ENCODE assay signal across 17 cellular contexts in the genomic region with DNA sequence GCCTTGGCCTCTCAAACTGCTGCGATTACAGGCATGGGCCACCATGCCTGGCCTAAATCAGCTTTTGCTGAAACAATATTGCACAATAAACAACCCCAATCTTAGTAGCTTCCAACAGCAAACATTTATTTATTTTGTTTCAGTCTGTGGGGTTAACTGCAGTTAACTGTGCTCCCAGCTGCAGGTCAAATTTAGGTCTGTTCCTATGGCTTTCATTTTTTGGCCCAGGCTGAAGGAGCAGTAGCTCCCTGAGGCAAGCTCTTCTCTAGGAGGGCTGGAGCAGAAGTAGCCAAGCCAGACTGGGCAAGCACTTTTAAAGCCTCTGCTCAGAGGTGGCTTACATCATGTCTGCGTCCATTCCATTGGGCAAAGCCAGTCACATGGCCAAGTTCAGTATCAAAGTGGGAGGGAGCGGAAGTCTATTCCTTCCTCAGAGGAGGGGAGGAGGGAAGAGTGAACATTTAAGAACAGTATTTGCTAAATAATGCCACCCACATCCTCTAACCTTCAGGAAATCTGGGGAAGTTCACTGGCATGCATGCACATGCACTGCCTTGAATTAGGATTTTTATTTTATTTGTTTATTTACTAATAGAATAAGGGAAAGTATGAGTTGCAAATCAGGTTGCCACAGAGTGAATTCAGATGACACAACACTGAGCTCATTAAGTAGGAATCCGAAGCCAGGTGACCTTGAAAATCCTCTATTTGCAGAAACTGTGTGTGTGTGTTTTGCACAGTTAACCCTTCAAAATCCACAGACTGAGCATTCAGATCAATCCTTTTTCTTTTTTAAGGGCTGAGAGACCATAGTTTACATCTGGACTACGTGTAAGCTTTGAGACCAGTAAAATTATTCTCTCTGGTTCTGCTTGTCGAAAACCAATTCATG.
DNase-seq lines count a peak whose midpoint lies in the region; ATAC-seq and TF ChIP-seq lines count a peak whose summit lies in the region.
"Had no signal": no experiment of that assay in that cellular context is flagged by ENCODE, and none has a peak within 500 bp of the region (broad histone marks: within the 10 kb centered on the region; RNA-seq: fewer than 3 reads in every experiment).

No MANE protein-coding gene starts in this region.

- ATAC-seq in RWPE2 (ENCODE audit: low read depth) = peak; percentile 48
- peak; percentile 45 for ATAC-seq in left ventricle myocardium superior
- no peak for ATAC-seq in GM21825 (IDR thresholded peaks at IDR 0.05; ENCODE audit: unreplicated experiment)
- ATAC-seq: gastrocnemius medialis had no signal

- DNase-seq in NCI-H82 (lab: John Stamatoyannopoulos, UW) = peak; percentile 11
- no peak for DNase-seq in NCI-H82 treated with DMSO at 0.1 percent for 48 hours (lab: John Stamatoyannopoulos, UW; ENCODE audit: unreplicated experiment)
- DNase-seq in RWPE2 (ENCODE audit: low spot score) = no peak
- no peak for DNase-seq in left ventricle myocardium superior
- peak; percentile 8 for DNase-seq in putamen (ENCODE audit: low spot score)
- DNase-seq in NCI-H226 = no peak
- no peak for DNase-seq in mucosa of gallbladder (ENCODE audit: low spot score)
- DNase-seq: activated CD4-positive, alpha-beta T cell treated with anti-CD3 and anti-CD28 coated beads, Interleukin-2, amount 10 ng/mL, durations not matched to agents 24 days and 14 days; activated T-cell treated with anti-CD3 and anti-CD28 coated beads, Interleukin-2, amount 50 U/mL, for 24 hours; EL; NCI-H2029 treated with DMSO at 0.1 percent for 48 hours; T-helper 9 cell had no signal

- no peaks in the 10 kb centered on the region for H3K36me3 ChIP-seq in RWPE2 (ENCODE audit: low read depth)
- H3K36me3 ChIP-seq: gastrocnemius medialis, prostate gland, suprapubic skin had no signal

- H3K4me1 ChIP-seq in RWPE2 (ENCODE audit: insufficient read depth, poor library complexity, severe bottlenecking) = no peaks in the 10 kb centered on the region
- H3K4me1 ChIP-seq: gastrocnemius medialis, prostate gland, suprapubic skin had no signal

- H3K27ac ChIP-seq in RWPE2 (ENCODE audit: poor library complexity, severe bottlenecking) = no peak overlapping the region
- H3K27ac ChIP-seq: gastrocnemius medialis, HL-60, prostate gland, suprapubic skin had no signal

- no peak for TF ChIP-seq CTCF in RWPE2 (IDR thresholded peaks at IDR 0.05; ENCODE audit: poor library complexity, severe bottlenecking)

- no peaks in the 10 kb centered on the region for H3K27me3 ChIP-seq in RWPE2 (ENCODE audit: insufficient read depth, poor library complexity, severe bottlenecking)
- H3K27me3 ChIP-seq: gastrocnemius medialis, suprapubic skin had no signal

- intact Hi-C loops in left ventricle myocardium superior (cut with micrococcal nuclease) = no loop called here

- H3K9me3 ChIP-seq in RWPE2 (ENCODE audit: severe bottlenecking) = no peaks in the 10 kb centered on the region
- H3K9me3 ChIP-seq: gastrocnemius medialis, prostate gland, suprapubic skin had no signal

- no peak overlapping the region for H3K4me3 ChIP-seq in RWPE2 (ENCODE audit: severe bottlenecking)
- H3K4me3 ChIP-seq: gastrocnemius medialis, prostate gland, suprapubic skin had no signal

Comparison
In these comparisons a context has a peak if more than half of its experiments do, and no peak if none do; other contexts are left out.
1. DNase-seq: peak in NCI-H82 (single experiment) and putamen (single experiment); none in NCI-H82 treated with DMSO at 0.1 percent for 48 hours (single experiment), RWPE2 (single experiment), left ventricle myocardium superior (single experiment), NCI-H226 (single experiment) and mucosa of gallbladder (single experiment).